In genomic region chr7:25765110-25765509, GRCh38 we compare ENCODE assay signal across 15 cellular contexts.
DNase-seq lines count a peak whose midpoint lies in the region; ATAC-seq and TF ChIP-seq lines count a peak whose summit lies in the region.
"Had no signal": no experiment of that assay in that cellular context is flagged by ENCODE, and none has a peak within 500 bp of the region (broad histone marks: within the 10 kb centered on the region; RNA-seq: fewer than 3 reads in every experiment).

No MANE protein-coding gene starts in this region.

- no peak overlapping the region for H4K8ac ChIP-seq in trophoblast cell (ENCODE audit: low read depth, low read length)

- peaks cover 20% of the 10 kb centered on the region for H3K79me1 ChIP-seq in trophoblast cell (ENCODE audit: low read length)

- H2AK5ac ChIP-seq in trophoblast cell (ENCODE audit: low read length), result no peak overlapping the region

- H3K4me3 ChIP-seq in choroid plexus epithelial cell (ENCODE audit: low read depth, low read length) (no peak overlapping the region), trophoblast cell (ENCODE audit: low read depth, low read length) (no peak overlapping the region), stomach smooth muscle (ENCODE audit: low read length in 2 of 2) (no peak overlapping the region)
- H3K4me3 ChIP-seq: BLaER1 treated with 17β-estradiol and CSF1 and Interleukin-3, amounts not matched to agents 10 nM and 100 nM; GM12878; GM23338 had no signal

- H4K12ac ChIP-seq in trophoblast cell (ENCODE audit: low read depth, low read length), result no peak overlapping the region

- H3K4ac ChIP-seq in trophoblast cell (ENCODE audit: low read depth, low read length), result no peak overlapping the region

- no peak overlapping the region for H3K4me2 ChIP-seq in trophoblast cell (ENCODE audit: low read length)
- H3K4me2 ChIP-seq: BLaER1 treated with 17β-estradiol and CSF1 and Interleukin-3, amounts not matched to agents 10 nM and 100 nM; GM23338 had no signal

- H2BK5ac ChIP-seq in trophoblast cell (ENCODE audit: low read depth, low read length, poor library complexity), result no peak overlapping the region

- H3K14ac ChIP-seq in trophoblast cell (ENCODE audit: low read length), result no peak overlapping the region

- H3K4me1 ChIP-seq in trophoblast cell (ENCODE audit: control insufficient read depth in 1 of 2, insufficient read depth in 2 of 2, low read length in 2 of 2), result peaks cover 11 to 14% of the 10 kb centered on the region in 2 experiments
- peaks cover 7% of the 10 kb centered on the region for H3K4me1 ChIP-seq in stomach smooth muscle (ENCODE audit: control insufficient read depth, insufficient read depth, low read length)
- H3K4me1 ChIP-seq: BLaER1 treated with 17β-estradiol and CSF1 and Interleukin-3, amounts not matched to agents 10 nM and 100 nM had no signal

- H3K36me3 ChIP-seq in trophoblast cell (ENCODE audit: control insufficient read depth in 1 of 2, insufficient read depth in 2 of 2, low read length in 2 of 2) (no peaks in the 10 kb centered on the region), stomach smooth muscle (ENCODE audit: control insufficient read depth in 2 of 2, insufficient read depth in 2 of 2, low read length in 2 of 2) (no peaks in the 10 kb centered on the region)
- H3K36me3 ChIP-seq: BLaER1 treated with 17β-estradiol and CSF1 and Interleukin-3, amounts not matched to agents 10 nM and 100 nM had no signal

- no peak overlapping the region for H3K18ac ChIP-seq in trophoblast cell (ENCODE audit: low read length)

- H2AFZ ChIP-seq in trophoblast cell (ENCODE audit: insufficient read depth, low read length, poor library complexity), result no peak overlapping the region
- H2AFZ ChIP-seq: GM23338 had no signal

- no peak overlapping the region for H3K27ac ChIP-seq in trophoblast cell (ENCODE audit: low read depth, low read length)
- H3K27ac ChIP-seq in stomach smooth muscle (ENCODE audit: low read length), result peak overlapping the region; percentile 49
- H3K27ac ChIP-seq: BLaER1 treated with 17β-estradiol and CSF1 and Interleukin-3, amounts not matched to agents 10 nM and 100 nM had no signal

- peaks cover 5% of the 10 kb centered on the region for H3K79me2 ChIP-seq in trophoblast cell (ENCODE audit: control insufficient read depth, insufficient read depth, low read length, poor library complexity)

- WGBS in trophoblast cell (ENCODE audit: extremely low coverage, insufficient coverage, insufficient read length), result no CpG with 5 or more reads among the region's 1 CpG

- H4K91ac ChIP-seq in trophoblast cell (ENCODE audit: low read depth, low read length), result peak overlapping the region; percentile 58

- H3K23ac ChIP-seq in trophoblast cell (ENCODE audit: low read length), result no peak overlapping the region

- no peak for TF ChIP-seq CTCF in choroid plexus epithelial cell (conservative IDR thresholded peaks at IDR 0.05; ENCODE audit: low read depth, low read length)

- intact Hi-C loops in left colon (cut with DNase I, micrococcal nuclease), result no loop called here

- H3K27me3 ChIP-seq in trophoblast cell (ENCODE audit: insufficient read depth, low read length) (no peaks in the 10 kb centered on the region), stomach smooth muscle (ENCODE audit: control insufficient read depth in 1 of 2, insufficient read depth in 2 of 2, low read length in 2 of 2) (no peaks in the 10 kb centered on the region)
- H3K27me3 ChIP-seq: BLaER1 treated with 17β-estradiol and CSF1 and Interleukin-3, amounts not matched to agents 10 nM and 100 nM had no signal

- no peaks in the 10 kb centered on the region for H3K9me3 ChIP-seq in trophoblast cell (ENCODE audit: insufficient read depth, low read depth, low read length)
- no peaks in the 10 kb centered on the region for H3K9me3 ChIP-seq in stomach smooth muscle (ENCODE audit: control insufficient read depth in 2 of 2, low read length in 2 of 2)
- H3K9me3 ChIP-seq: BLaER1 treated with 17β-estradiol and CSF1 and Interleukin-3, amounts not matched to agents 10 nM and 100 nM had no signal

- H3K9ac ChIP-seq in trophoblast cell (ENCODE audit: low read length), result no peak overlapping the region
- H3K9ac ChIP-seq in stomach smooth muscle (ENCODE audit: low read length in 2 of 2), result no peak overlapping the region
- H3K9ac ChIP-seq: BLaER1 treated with 17β-estradiol and CSF1 and Interleukin-3, amounts not matched to agents 10 nM and 100 nM had no signal

- no peak for ATAC-seq in GM18868 (IDR thresholded peaks at IDR 0.05; ENCODE audit: unreplicated experiment)
- no peak for ATAC-seq in left colon
- ATAC-seq in left lobe of liver, result no peak
- ATAC-seq: GM12878, GM23338 had no signal

- DNase-seq in M059J (ENCODE audit: low read depth) (peak; percentile 48), choroid plexus epithelial cell (ENCODE audit: low read depth) (peak; percentile 6), trophoblast cell (peak; percentile 20 to 37), left colon (no peak), left lobe of liver (ENCODE audit: low spot score) (no peak), NK-92 (lab: John Stamatoyannopoulos, UW; ENCODE audit: unreplicated experiment) (no peak)
- DNase-seq: ACHN; CD4-positive, CD25-positive, alpha-beta regulatory T cell; DMS53; H7 had no signal

- no peak overlapping the region for H2BK120ac ChIP-seq in trophoblast cell (ENCODE audit: insufficient read depth, low read length, poor library complexity)

- peak overlapping the region; percentile 76 for H2BK12ac ChIP-seq in trophoblast cell (ENCODE audit: low read length)

Comparison
In these comparisons a context has a peak if more than half of its experiments do, and no peak if none do; other contexts are left out.
1. DNase-seq: peak in M059J (single experiment), choroid plexus epithelial cell (single experiment) and trophoblast cell (2 of 2); none in left colon (0 of 2), left lobe of liver (single experiment) and NK-92 (single experiment).